Comparison of ENCODE assay signal across 1 cellular context in the genomic region with DNA sequence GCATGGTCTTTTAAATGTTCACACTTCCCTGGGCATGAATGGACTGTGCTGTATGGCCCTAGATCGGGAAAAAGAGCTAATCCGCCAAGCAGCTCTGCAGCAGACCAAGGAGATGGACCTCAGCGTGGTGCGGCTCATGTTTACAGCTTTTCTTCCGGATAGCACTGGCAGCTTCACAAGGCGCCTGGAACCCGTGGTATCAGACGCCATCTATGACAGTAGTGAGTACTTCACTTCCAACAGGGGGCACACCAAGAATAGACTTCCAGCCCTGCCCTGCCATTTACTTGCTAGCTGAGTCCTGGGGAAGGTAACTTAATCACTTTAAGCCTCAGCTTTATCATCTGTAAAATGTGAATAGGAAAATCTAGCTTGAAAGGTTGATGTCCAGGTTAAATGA.
TF ChIP-seq lines count a peak whose summit lies in the region.

No MANE protein-coding gene starts in this region.

TF ChIP-seq in H1, 55 proteins besides CTCF, POLR2A, EP300 and RAD21 (continued from another document):
- TF ChIP-seq, protein P1, sequence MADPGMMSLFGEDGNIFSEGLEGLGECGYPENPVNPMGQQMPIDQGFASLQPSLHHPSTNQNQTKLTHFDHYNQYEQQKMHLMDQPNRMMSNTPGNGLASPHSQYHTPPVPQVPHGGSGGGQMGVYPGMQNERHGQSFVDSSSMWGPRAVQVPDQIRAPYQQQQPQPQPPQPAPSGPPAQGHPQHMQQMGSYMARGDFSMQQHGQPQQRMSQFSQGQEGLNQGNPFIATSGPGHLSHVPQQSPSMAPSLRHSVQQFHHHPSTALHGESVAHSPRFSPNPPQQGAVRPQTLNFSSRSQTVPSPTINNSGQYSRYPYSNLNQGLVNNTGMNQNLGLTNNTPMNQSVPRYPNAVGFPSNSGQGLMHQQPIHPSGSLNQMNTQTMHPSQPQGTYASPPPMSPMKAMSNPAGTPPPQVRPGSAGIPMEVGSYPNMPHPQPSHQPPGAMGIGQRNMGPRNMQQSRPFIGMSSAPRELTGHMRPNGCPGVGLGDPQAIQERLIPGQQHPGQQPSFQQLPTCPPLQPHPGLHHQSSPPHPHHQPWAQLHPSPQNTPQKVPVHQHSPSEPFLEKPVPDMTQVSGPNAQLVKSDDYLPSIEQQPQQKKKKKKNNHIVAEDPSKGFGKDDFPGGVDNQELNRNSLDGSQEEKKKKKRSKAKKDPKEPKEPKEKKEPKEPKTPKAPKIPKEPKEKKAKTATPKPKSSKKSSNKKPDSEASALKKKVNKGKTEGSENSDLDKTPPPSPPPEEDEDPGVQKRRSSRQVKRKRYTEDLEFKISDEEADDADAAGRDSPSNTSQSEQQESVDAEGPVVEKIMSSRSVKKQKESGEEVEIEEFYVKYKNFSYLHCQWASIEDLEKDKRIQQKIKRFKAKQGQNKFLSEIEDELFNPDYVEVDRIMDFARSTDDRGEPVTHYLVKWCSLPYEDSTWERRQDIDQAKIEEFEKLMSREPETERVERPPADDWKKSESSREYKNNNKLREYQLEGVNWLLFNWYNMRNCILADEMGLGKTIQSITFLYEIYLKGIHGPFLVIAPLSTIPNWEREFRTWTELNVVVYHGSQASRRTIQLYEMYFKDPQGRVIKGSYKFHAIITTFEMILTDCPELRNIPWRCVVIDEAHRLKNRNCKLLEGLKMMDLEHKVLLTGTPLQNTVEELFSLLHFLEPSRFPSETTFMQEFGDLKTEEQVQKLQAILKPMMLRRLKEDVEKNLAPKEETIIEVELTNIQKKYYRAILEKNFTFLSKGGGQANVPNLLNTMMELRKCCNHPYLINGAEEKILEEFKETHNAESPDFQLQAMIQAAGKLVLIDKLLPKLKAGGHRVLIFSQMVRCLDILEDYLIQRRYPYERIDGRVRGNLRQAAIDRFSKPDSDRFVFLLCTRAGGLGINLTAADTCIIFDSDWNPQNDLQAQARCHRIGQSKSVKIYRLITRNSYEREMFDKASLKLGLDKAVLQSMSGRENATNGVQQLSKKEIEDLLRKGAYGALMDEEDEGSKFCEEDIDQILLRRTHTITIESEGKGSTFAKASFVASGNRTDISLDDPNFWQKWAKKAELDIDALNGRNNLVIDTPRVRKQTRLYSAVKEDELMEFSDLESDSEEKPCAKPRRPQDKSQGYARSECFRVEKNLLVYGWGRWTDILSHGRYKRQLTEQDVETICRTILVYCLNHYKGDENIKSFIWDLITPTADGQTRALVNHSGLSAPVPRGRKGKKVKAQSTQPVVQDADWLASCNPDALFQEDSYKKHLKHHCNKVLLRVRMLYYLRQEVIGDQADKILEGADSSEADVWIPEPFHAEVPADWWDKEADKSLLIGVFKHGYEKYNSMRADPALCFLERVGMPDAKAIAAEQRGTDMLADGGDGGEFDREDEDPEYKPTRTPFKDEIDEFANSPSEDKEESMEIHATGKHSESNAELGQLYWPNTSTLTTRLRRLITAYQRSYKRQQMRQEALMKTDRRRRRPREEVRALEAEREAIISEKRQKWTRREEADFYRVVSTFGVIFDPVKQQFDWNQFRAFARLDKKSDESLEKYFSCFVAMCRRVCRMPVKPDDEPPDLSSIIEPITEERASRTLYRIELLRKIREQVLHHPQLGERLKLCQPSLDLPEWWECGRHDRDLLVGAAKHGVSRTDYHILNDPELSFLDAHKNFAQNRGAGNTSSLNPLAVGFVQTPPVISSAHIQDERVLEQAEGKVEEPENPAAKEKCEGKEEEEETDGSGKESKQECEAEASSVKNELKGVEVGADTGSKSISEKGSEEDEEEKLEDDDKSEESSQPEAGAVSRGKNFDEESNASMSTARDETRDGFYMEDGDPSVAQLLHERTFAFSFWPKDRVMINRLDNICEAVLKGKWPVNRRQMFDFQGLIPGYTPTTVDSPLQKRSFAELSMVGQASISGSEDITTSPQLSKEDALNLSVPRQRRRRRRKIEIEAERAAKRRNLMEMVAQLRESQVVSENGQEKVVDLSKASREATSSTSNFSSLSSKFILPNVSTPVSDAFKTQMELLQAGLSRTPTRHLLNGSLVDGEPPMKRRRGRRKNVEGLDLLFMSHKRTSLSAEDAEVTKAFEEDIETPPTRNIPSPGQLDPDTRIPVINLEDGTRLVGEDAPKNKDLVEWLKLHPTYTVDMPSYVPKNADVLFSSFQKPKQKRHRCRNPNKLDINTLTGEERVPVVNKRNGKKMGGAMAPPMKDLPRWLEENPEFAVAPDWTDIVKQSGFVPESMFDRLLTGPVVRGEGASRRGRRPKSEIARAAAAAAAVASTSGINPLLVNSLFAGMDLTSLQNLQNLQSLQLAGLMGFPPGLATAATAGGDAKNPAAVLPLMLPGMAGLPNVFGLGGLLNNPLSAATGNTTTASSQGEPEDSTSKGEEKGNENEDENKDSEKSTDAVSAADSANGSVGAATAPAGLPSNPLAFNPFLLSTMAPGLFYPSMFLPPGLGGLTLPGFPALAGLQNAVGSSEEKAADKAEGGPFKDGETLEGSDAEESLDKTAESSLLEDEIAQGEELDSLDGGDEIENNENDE (IDR thresholded peaks at IDR 0.05; ENCODE audit: insufficient replicate concordance, low read length) = no peak
- TF ChIP-seq TEAD4 (IDR thresholded peaks at IDR 0.05; ENCODE audit: low read depth, low read length) (no peak), RXRA (IDR thresholded peaks at IDR 0.05; ENCODE audit: insufficient read depth, low read depth, low read length) (no peak), CHD1 (IDR thresholded peaks at IDR 0.05; ENCODE audit: low read depth, low read length) (no peak), ASH2L (IDR thresholded peaks at IDR 0.05; ENCODE audit: low read length) (no peak), TAF1 (IDR thresholded peaks at IDR 0.05; ENCODE audit: low read depth, low read length) (0 out of 2 replicates have a peak, but pooled peaks have one; percentile 28), YY1 (IDR thresholded peaks at IDR 0.05; ENCODE audit: low read depth, low read length) (peak; percentile 84), TCF12 (IDR thresholded peaks at IDR 0.05; ENCODE audit: low read depth, low read length) (no peak), BACH1 (IDR thresholded peaks at IDR 0.05; ENCODE audit: low read length) (no peak), KDM4A (IDR thresholded peaks at IDR 0.05; ENCODE audit: low read depth, low read length, severe bottlenecking) (no peak), CREB1 (IDR thresholded peaks at IDR 0.05) (0 out of 2 replicates have a peak, but pooled peaks have one; percentile 49), CTBP2 (IDR thresholded peaks at IDR 0.05; ENCODE audit: borderline replicate concordance, insufficient read depth, insufficient read length, low read length) (no peak)
- TF ChIP-seq, protein P2, sequence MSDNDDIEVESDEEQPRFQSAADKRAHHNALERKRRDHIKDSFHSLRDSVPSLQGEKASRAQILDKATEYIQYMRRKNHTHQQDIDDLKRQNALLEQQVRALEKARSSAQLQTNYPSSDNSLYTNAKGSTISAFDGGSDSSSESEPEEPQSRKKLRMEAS (IDR thresholded peaks at IDR 0.05) = peak; percentile 62; the same call in 1 of the 2 replicates
TF ChIP-seq in H1: peak in this region for 4.
